1 cellular context compared by ENCODE assay signal in the genomic region with DNA sequence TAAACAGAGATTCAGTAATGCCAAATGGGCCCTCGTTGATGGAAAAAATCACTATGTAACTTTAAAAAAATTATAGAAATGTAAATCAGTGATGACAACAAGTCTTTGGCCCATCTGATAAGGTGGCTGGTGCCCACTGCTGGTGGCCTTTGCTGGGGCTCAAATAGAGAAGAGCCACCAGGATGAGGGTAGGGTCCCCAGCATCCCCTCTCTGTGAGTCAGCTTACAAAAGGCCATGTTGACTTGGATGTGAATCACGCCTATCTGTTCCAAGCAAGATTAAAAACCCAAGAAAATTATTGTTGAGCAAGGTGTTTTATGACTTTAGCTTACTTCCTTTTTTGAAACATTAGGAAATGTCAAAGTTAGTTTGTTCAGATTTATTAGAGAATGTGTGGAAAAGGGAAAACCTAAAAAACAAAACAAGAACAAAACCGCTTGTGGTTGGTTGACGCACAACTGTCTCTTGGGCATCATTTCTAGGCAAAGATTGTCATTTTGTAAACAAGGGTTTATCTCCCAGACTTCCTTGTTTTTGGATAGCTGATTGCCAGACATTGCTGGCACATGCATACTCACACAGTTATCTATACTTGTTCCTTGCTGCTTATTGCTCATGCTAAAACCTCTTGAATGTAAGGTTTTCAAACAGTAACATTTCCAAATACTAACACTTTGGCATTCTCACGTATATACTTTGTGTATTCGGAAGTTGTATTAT.
TF ChIP-seq lines count a peak whose summit lies in the region.

No MANE protein-coding gene starts in this region.

TF ChIP-seq in GM23338, 12 proteins besides CTCF, POLR2A, EP300 and RAD21 (continued from another document):
- TF ChIP-seq, protein P1, sequence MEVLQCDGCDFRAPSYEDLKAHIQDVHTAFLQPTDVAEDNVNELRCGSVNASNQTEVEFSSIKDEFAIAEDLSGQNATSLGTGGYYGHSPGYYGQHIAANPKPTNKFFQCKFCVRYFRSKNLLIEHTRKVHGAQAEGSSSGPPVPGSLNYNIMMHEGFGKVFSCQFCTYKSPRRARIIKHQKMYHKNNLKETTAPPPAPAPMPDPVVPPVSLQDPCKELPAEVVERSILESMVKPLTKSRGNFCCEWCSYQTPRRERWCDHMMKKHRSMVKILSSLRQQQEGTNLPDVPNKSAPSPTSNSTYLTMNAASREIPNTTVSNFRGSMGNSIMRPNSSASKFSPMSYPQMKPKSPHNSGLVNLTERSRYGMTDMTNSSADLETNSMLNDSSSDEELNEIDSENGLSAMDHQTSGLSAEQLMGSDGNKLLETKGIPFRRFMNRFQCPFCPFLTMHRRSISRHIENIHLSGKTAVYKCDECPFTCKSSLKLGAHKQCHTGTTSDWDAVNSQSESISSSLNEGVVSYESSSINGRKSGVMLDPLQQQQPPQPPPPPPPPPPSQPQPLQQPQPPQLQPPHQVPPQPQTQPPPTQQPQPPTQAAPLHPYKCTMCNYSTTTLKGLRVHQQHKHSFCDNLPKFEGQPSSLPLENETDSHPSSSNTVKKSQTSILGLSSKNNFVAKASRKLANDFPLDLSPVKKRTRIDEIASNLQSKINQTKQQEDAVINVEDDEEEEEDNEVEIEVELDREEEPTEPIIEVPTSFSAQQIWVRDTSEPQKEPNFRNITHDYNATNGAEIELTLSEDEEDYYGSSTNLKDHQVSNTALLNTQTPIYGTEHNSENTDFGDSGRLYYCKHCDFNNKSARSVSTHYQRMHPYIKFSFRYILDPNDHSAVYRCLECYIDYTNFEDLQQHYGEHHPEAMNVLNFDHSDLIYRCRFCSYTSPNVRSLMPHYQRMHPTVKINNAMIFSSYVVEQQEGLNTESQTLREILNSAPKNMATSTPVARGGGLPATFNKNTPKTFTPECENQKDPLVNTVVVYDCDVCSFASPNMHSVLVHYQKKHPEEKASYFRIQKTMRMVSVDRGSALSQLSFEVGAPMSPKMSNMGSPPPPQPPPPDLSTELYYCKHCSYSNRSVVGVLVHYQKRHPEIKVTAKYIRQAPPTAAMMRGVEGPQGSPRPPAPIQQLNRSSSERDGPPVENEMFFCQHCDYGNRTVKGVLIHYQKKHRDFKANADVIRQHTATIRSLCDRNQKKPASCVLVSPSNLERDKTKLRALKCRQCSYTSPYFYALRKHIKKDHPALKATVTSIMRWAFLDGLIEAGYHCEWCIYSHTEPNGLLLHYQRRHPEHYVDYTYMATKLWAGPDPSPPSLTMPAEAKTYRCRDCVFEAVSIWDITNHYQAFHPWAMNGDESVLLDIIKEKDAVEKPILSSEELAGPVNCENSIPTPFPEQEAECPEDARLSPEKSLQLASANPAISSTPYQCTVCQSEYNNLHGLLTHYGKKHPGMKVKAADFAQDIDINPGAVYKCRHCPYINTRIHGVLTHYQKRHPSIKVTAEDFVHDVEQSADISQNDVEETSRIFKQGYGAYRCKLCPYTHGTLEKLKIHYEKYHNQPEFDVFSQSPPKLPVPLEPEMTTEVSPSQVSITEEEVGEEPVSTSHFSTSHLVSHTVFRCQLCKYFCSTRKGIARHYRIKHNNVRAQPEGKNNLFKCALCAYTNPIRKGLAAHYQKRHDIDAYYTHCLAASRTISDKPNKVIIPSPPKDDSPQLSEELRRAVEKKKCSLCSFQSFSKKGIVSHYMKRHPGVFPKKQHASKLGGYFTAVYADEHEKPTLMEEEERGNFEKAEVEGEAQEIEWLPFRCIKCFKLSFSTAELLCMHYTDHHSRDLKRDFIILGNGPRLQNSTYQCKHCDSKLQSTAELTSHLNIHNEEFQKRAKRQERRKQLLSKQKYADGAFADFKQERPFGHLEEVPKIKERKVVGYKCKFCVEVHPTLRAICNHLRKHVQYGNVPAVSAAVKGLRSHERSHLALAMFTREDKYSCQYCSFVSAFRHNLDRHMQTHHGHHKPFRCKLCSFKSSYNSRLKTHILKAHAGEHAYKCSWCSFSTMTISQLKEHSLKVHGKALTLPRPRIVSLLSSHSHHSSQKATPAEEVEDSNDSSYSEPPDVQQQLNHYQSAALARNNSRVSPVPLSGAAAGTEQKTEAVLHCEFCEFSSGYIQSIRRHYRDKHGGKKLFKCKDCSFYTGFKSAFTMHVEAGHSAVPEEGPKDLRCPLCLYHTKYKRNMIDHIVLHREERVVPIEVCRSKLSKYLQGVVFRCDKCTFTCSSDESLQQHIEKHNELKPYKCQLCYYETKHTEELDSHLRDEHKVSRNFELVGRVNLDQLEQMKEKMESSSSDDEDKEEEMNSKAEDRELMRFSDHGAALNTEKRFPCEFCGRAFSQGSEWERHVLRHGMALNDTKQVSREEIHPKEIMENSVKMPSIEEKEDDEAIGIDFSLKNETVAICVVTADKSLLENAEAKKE (CRISPR knock-in tag; IDR thresholded peaks at IDR 0.05) = no peak
- TF ChIP-seq STAT1 (IDR thresholded peaks at IDR 0.05; ENCODE audit: unreplicated experiment) (no peak), ZNF114 (CRISPR knock-in tag; IDR thresholded peaks at IDR 0.05) (no peak), CREB1 (CRISPR knock-in tag; IDR thresholded peaks at IDR 0.05; ENCODE audit: low read depth) (no peak), JUNB (IDR thresholded peaks at IDR 0.05; ENCODE audit: unreplicated experiment) (no peak), EZH2 (IDR thresholded peaks at IDR 0.05; ENCODE audit: low read depth, unreplicated experiment) (no peak)
- TF ChIP-seq, protein P2, sequence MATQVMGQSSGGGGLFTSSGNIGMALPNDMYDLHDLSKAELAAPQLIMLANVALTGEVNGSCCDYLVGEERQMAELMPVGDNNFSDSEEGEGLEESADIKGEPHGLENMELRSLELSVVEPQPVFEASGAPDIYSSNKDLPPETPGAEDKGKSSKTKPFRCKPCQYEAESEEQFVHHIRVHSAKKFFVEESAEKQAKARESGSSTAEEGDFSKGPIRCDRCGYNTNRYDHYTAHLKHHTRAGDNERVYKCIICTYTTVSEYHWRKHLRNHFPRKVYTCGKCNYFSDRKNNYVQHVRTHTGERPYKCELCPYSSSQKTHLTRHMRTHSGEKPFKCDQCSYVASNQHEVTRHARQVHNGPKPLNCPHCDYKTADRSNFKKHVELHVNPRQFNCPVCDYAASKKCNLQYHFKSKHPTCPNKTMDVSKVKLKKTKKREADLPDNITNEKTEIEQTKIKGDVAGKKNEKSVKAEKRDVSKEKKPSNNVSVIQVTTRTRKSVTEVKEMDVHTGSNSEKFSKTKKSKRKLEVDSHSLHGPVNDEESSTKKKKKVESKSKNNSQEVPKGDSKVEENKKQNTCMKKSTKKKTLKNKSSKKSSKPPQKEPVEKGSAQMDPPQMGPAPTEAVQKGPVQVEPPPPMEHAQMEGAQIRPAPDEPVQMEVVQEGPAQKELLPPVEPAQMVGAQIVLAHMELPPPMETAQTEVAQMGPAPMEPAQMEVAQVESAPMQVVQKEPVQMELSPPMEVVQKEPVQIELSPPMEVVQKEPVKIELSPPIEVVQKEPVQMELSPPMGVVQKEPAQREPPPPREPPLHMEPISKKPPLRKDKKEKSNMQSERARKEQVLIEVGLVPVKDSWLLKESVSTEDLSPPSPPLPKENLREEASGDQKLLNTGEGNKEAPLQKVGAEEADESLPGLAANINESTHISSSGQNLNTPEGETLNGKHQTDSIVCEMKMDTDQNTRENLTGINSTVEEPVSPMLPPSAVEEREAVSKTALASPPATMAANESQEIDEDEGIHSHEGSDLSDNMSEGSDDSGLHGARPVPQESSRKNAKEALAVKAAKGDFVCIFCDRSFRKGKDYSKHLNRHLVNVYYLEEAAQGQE (IDR thresholded peaks at IDR 0.05; ENCODE audit: unreplicated experiment) = no peak
